ENCODE assay signal across 24 cellular contexts in genomic region chr4:13859423-13859822, GRCh38.
"Had no signal": no experiment of that assay in that cellular context is flagged by ENCODE, and none has a peak within 500 bp of the region (broad histone marks: within the 10 kb centered on the region; RNA-seq: fewer than 3 reads in every experiment).

No MANE protein-coding gene starts in this region.

- H3K27me3 Mint-ChIP-seq: activated CD8-positive, alpha-beta T cell treated with anti-CD3 and anti-CD28 coated beads for 36 hours; activated naive CD8-positive, alpha-beta T cell; central memory CD8-positive, alpha-beta T cell had no signal

- ATAC-seq: activated CD4-positive, alpha-beta T cell treated with anti-CD3 and anti-CD28 coated beads for 36 hours; activated CD8-positive, alpha-beta T cell treated with anti-CD3 and anti-CD28 coated beads for 36 hours; activated T-cell treated with anti-CD3 and anti-CD28 coated beads, Interleukin-2, amount 50 U/mL, for 4 hours; activated T-helper 17 cell treated with anti-CD3 and anti-CD28 coated beads, Interleukin-2, amount 50 U/mL, for 72 hours; gastroesophageal sphincter had no signal

- H3K36me3 Mint-ChIP-seq: activated naive CD8-positive, alpha-beta T cell had no signal

- H3K4me3 Mint-ChIP-seq: activated CD4-positive, alpha-beta T cell treated with anti-CD3 and anti-CD28 coated beads for 36 hours; activated CD8-positive, alpha-beta T cell treated with anti-CD3 and anti-CD28 coated beads for 36 hours; activated naive CD8-positive, alpha-beta T cell; activated T-cell treated with anti-CD3 and anti-CD28 coated beads, Interleukin-2, amount 50 U/mL, for 4 hours; activated T-helper 17 cell treated with anti-CD3 and anti-CD28 coated beads, Interleukin-2, amount 50 U/mL, for 72 hours; central memory CD8-positive, alpha-beta T cell had no signal

- H3K27ac ChIP-seq: brain microvascular endothelial cell, epithelial cell of prostate, esophagus squamous epithelium, gastroesophageal sphincter, heart right ventricle had no signal

- H3K4me3 ChIP-seq: esophagus squamous epithelium, gastroesophageal sphincter, heart right ventricle had no signal

- H3K4me1 Mint-ChIP-seq: activated CD4-positive, alpha-beta T cell treated with anti-CD3 and anti-CD28 coated beads for 36 hours; activated T-helper 17 cell treated with anti-CD3 and anti-CD28 coated beads, Interleukin-2, amount 50 U/mL, for 72 hours; central memory CD8-positive, alpha-beta T cell had no signal

- H3K4me1 ChIP-seq: esophagus squamous epithelium, gastroesophageal sphincter had no signal

- H3K9me3 ChIP-seq: gastroesophageal sphincter had no signal

- DNase-seq: activated CD4-positive, alpha-beta T cell treated with anti-CD3 and anti-CD28 coated beads for 36 hours; activated CD4-positive, alpha-beta T cell treated with anti-CD3 and anti-CD28 coated beads, Interleukin-2, amount 50 U/mL, for 1 hour; activated CD4-positive, alpha-beta T cell treated with anti-CD3 and anti-CD28 coated beads, Interleukin-2, amount 50 U/mL, for 48 hours; activated CD4-positive, CD25-positive, alpha-beta regulatory T cell; activated CD4-positive, CD25-positive, alpha-beta regulatory T cell treated with anti-CD3 and anti-CD28 coated beads, Interleukin-2, amount 50 U/mL, for 72 hours; activated CD8-positive, alpha-beta memory T cell treated with anti-CD3 and anti-CD28 coated beads for 24 hours; activated CD8-positive, alpha-beta T cell treated with anti-CD3 and anti-CD28 coated beads for 36 hours; activated effector memory CD4-positive, alpha-beta T cell treated with Interleukin-2 at 50 U/mL for 16 hours; activated gamma-delta T cell treated with Interleukin-2 at 50 U/mL for 16 hours; activated naive CD4-positive, alpha-beta T cell treated with anti-CD3 and anti-CD28 coated beads, Interleukin-2, amount 50 U/mL, for 16 hours; activated naive CD4-positive, alpha-beta T cell treated with Interleukin-2 at 50 U/mL for 16 hours; activated T-cell treated with anti-CD3 and anti-CD28 coated beads, Interleukin-2, amount 50 U/mL, for 4 hours; amniotic stem cell; brain microvascular endothelial cell; cortex of kidney; effector CD4-positive, alpha-beta T cell; esophagus squamous epithelium; heart right ventricle; T-helper 2 cell had no signal

- H3K36me3 ChIP-seq: brain microvascular endothelial cell, esophagus squamous epithelium, gastroesophageal sphincter, heart right ventricle had no signal

- H3K27me3 ChIP-seq: brain microvascular endothelial cell, esophagus squamous epithelium, gastroesophageal sphincter, heart right ventricle had no signal

- H3K27ac Mint-ChIP-seq: activated CD4-positive, alpha-beta T cell treated with anti-CD3 and anti-CD28 coated beads for 36 hours; activated CD8-positive, alpha-beta T cell treated with anti-CD3 and anti-CD28 coated beads for 36 hours; activated naive CD8-positive, alpha-beta T cell; activated T-helper 17 cell treated with anti-CD3 and anti-CD28 coated beads, Interleukin-2, amount 50 U/mL, for 72 hours had no signal
